14 cellular contexts compared by ENCODE assay signal in the genomic region with DNA sequence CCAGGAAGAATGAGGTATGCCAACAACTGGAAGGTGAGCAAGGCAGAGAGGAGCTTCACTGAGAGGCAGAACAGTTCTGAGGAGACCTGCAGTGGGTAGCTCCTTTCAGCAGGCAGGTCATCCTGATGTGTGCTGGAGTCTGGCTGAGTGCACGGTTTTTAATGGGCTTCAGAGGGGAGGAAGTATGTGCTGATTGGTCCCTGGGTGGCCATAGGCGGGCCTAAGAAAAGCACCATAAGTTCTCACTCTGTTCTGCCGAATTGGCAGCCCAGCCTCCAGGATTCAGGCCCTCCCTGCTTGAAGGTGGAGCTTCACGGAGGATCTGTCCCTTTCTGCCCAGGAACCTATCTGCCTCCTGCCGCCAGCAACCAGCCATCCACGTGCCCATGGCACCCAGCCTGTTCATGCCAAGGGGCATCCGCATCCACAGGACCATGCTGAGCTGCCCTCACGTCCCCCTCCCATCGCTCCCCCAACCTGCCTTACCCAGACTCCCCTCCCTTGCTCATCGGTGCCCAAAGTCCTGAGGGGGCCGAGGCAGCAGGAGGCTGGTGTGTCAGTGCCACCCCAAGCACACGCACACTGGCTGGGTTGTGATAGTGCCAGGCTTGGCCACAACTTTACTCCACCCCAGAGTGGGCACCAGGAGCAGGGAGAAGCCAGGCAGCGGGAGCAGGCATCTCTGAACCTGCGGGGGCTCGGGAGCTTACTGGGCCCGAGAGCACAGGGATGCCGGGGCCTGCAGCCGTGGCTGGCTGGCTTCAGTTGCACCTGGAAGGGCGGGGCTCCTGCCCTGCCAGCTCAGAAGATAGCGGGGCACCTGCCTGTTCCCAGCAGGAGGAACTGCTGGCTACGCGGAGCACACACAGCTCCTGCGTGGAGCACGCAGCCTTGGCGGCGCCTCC.
"Had no signal": no experiment of that assay in that cellular context is flagged by ENCODE, and none has a peak within 500 bp of the region (broad histone marks: within the 10 kb centered on the region; RNA-seq: fewer than 3 reads in every experiment).

No MANE protein-coding gene starts in this region.

- H3K4me1 Mint-ChIP-seq: naive thymus-derived CD8-positive, alpha-beta T cell; stimulated activated effector memory CD8-positive, alpha-beta T cell treated with anti-CD3 and anti-CD28 coated beads, Interleukin-12 subunit alpha, Interleukin-12 subunit beta, amount 100 ng/mL, for 72 hours; T-helper 17 cell had no signal

- H3K36me3 Mint-ChIP-seq: brain; stimulated activated effector memory CD8-positive, alpha-beta T cell treated with anti-CD3 and anti-CD28 coated beads, Interleukin-12 subunit alpha, Interleukin-12 subunit beta, amount 100 ng/mL, for 72 hours had no signal

- H3K27me3 Mint-ChIP-seq: brain; naive thymus-derived CD8-positive, alpha-beta T cell; progenitor cell of endocrine pancreas; T-helper 17 cell had no signal

- DNase-seq: activated CD4-positive, CD25-positive, alpha-beta regulatory T cell; activated T-cell treated with anti-CD3 and anti-CD28 coated beads, Interleukin-2, amount 50 U/mL, for 1 hour; amygdala; dermis blood vessel endothelial cell; left cardiac atrium; mammary epithelial cell; naive thymus-derived CD8-positive, alpha-beta T cell; T-helper 17 cell; trophoblast cell had no signal

- H3K4me3 ChIP-seq: smooth muscle cell had no signal

- H3K4me2 ChIP-seq: smooth muscle cell had no signal

- H3K4me3 Mint-ChIP-seq: brain; naive thymus-derived CD8-positive, alpha-beta T cell; stimulated activated effector memory CD8-positive, alpha-beta T cell treated with anti-CD3 and anti-CD28 coated beads, Interleukin-12 subunit alpha, Interleukin-12 subunit beta, amount 100 ng/mL, for 72 hours; T-helper 17 cell had no signal

- H3K27ac Mint-ChIP-seq: activated naive CD4-positive, alpha-beta T cell treated with anti-CD3 and anti-CD28 coated beads, Interleukin-2, amount 50 U/mL, for 72 hours; brain; naive thymus-derived CD8-positive, alpha-beta T cell; progenitor cell of endocrine pancreas; stimulated activated effector memory CD8-positive, alpha-beta T cell treated with anti-CD3 and anti-CD28 coated beads, Interleukin-12 subunit alpha, Interleukin-12 subunit beta, amount 100 ng/mL, for 72 hours; T-helper 17 cell had no signal
